In the genomic region with DNA sequence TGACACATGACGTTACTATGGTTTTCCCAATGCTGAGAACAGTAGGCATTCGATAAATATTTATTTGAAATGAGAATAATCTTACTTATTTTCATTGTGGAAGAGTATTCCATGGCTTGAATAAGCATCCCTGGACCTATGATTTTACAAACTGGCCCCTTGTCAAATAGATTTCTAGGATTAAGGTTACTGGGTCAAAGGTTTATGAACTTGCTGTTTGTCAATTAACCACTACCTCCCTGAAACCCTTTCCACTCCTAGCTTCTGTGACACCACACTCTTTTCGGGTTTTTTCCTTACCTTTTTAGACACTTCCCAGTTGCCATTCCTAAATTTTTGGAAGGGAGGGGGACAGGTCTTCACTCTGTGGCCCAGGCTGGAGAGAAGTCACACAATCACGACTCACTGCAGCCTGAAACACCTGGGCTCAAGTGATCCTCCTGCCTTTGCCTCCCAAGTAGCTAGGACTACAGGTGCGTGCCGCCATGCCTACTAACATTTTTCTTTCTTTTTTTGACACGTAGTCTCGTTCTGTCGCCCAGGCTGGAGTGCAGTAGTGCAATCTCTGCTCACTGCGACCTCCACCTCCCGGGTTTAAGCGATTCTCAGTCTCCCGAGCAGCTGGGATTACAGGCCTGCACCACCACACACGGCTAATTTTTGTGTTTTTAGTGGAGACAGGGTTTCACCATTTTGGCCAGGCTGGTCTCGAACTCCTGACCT, we compare ENCODE assay signal across 33 cellular contexts.
"Had no signal": no experiment of that assay in that cellular context is flagged by ENCODE, and none has a peak within 500 bp of the region (broad histone marks: within the 10 kb centered on the region; RNA-seq: fewer than 3 reads in every experiment).

No MANE protein-coding gene starts in this region.

- FAIRE-seq: frontal cortex had no signal

- H3K36me3 ChIP-seq: adrenal gland, WERI-Rb-1 had no signal

- H3K27ac ChIP-seq: adrenal gland, body of pancreas, coronary artery, dorsolateral prefrontal cortex, WERI-Rb-1 had no signal

- DNase-seq: activated B cell treated with CpG ODN at 0.5 μM for 24 hours; activated CD4-positive, alpha-beta T cell treated with anti-CD3 and anti-CD28 coated beads for 48 hours; activated CD4-positive, alpha-beta T cell treated with anti-CD3 and anti-CD28 coated beads, Interleukin-2, amount 50 U/mL, for 1 hour; activated CD4-positive, alpha-beta T cell treated with anti-CD3 and anti-CD28 coated beads, Interleukin-2, amount 50 U/mL, for 48 hours; activated CD8-positive, alpha-beta memory T cell treated with anti-CD3 and anti-CD28 coated beads for 24 hours; activated CD8-positive, alpha-beta T cell treated with anti-CD3 and anti-CD28 coated beads for 36 hours; activated effector memory CD4-positive, alpha-beta T cell treated with Interleukin-2 at 50 U/mL for 16 hours; activated gamma-delta T cell treated with Interleukin-2 at 50 U/mL for 16 hours; activated naive CD4-positive, alpha-beta T cell treated with Interleukin-2 at 50 U/mL for 16 hours; activated naive CD8-positive, alpha-beta T cell treated with anti-CD3 and anti-CD28 coated beads for 36 hours; activated naive CD8-positive, alpha-beta T cell treated with anti-CD3 and anti-CD28 coated beads, Interleukin-2, amount 50 U/mL, for 24 hours; activated T-cell treated with anti-CD3 and anti-CD28 coated beads, Interleukin-2, amount 50 U/mL, for 4 hours; adrenal gland; amygdala; aorta; body of pancreas; dorsolateral prefrontal cortex; effector memory CD4-positive, alpha-beta T cell; endodermal cell; foreskin fibroblast; T-helper 1 cell; T-helper 17 cell; T1000; WERI-Rb-1 had no signal

- ATAC-seq: activated CD4-positive, CD25-positive, alpha-beta regulatory T cell treated with anti-CD3 and anti-CD28 coated beads, Interleukin-2, amount 50 U/mL, for 24 hours; activated CD8-positive, alpha-beta T cell treated with anti-CD3 and anti-CD28 coated beads for 36 hours; activated naive CD8-positive, alpha-beta T cell treated with anti-CD3 and anti-CD28 coated beads, Interleukin-2, amount 50 U/mL, for 24 hours; activated T-cell treated with anti-CD3 and anti-CD28 coated beads, Interleukin-2, amount 50 U/mL, for 4 hours; activated T-helper 17 cell treated with anti-CD3 and anti-CD28 coated beads, Interleukin-2, amount 50 U/mL, for 72 hours; body of pancreas; esophagus mucosa; T-helper 17 cell had no signal

- H3K9me3 ChIP-seq: adrenal gland, body of pancreas had no signal

- H3K9me3 Mint-ChIP-seq: activated B cell treated with CpG ODN at 0.5 μM for 24 hours; activated CD8-positive, alpha-beta T cell treated with anti-CD3 and anti-CD28 coated beads for 36 hours; activated naive CD4-positive, alpha-beta T cell treated with anti-CD3 and anti-CD28 coated beads, Interleukin-2, amount 50 U/mL, for 24 hours; activated naive CD8-positive, alpha-beta T cell treated with anti-CD3 and anti-CD28 coated beads for 36 hours; activated naive CD8-positive, alpha-beta T cell treated with anti-CD3 and anti-CD28 coated beads, Interleukin-2, amount 50 U/mL, for 24 hours; activated T-cell treated with anti-CD3 and anti-CD28 coated beads, Interleukin-2, amount 50 U/mL, for 4 hours; activated T-helper 17 cell treated with anti-CD3 and anti-CD28 coated beads, Interleukin-2, amount 50 U/mL, for 72 hours; central memory CD8-positive, alpha-beta T cell; dendritic cell treated with granulocyte-macrophage colony-stimulating factor and Interleukin-4, amounts not matched to agents 40 ng/mL and 50 ng/mL, for 4 days; endodermal cell; T-helper 2 cell treated with Interferon-gamma antibody and Interleukin-4, amounts not matched to agents 5 μg/mL and 100 μg/mL, for 36 hours had no signal

- H3K4me3 ChIP-seq: adrenal gland, body of pancreas, coronary artery, dorsolateral prefrontal cortex had no signal

- H3K4me3 Mint-ChIP-seq: activated B cell treated with CpG ODN at 0.5 μM for 24 hours; activated CD8-positive, alpha-beta T cell treated with anti-CD3 and anti-CD28 coated beads for 36 hours; activated naive CD4-positive, alpha-beta T cell treated with anti-CD3 and anti-CD28 coated beads, Interleukin-2, amount 50 U/mL, for 24 hours; activated naive CD8-positive, alpha-beta T cell treated with anti-CD3 and anti-CD28 coated beads for 36 hours; activated naive CD8-positive, alpha-beta T cell treated with anti-CD3 and anti-CD28 coated beads, Interleukin-2, amount 50 U/mL, for 24 hours; activated T-cell treated with anti-CD3 and anti-CD28 coated beads, Interleukin-2, amount 50 U/mL, for 4 hours; activated T-helper 17 cell treated with anti-CD3 and anti-CD28 coated beads, Interleukin-2, amount 50 U/mL, for 72 hours; central memory CD8-positive, alpha-beta T cell; dendritic cell treated with granulocyte-macrophage colony-stimulating factor and Interleukin-4, amounts not matched to agents 40 ng/mL and 50 ng/mL, for 4 days; endodermal cell; T-helper 17 cell; T-helper 2 cell treated with Interferon-gamma antibody and Interleukin-4, amounts not matched to agents 5 μg/mL and 100 μg/mL, for 36 hours had no signal

- H3K27me3 ChIP-seq: adrenal gland, body of pancreas had no signal

- H3K36me3 Mint-ChIP-seq: activated naive CD4-positive, alpha-beta T cell treated with anti-CD3 and anti-CD28 coated beads, Interleukin-2, amount 50 U/mL, for 24 hours; activated naive CD8-positive, alpha-beta T cell treated with anti-CD3 and anti-CD28 coated beads for 36 hours had no signal

- H3K27ac Mint-ChIP-seq: activated B cell treated with CpG ODN at 0.5 μM for 24 hours; activated CD8-positive, alpha-beta T cell treated with anti-CD3 and anti-CD28 coated beads for 36 hours; activated naive CD4-positive, alpha-beta T cell treated with anti-CD3 and anti-CD28 coated beads, Interleukin-2, amount 50 U/mL, for 24 hours; activated naive CD8-positive, alpha-beta T cell treated with anti-CD3 and anti-CD28 coated beads for 36 hours; activated naive CD8-positive, alpha-beta T cell treated with anti-CD3 and anti-CD28 coated beads, Interleukin-2, amount 50 U/mL, for 24 hours; activated T-helper 17 cell treated with anti-CD3 and anti-CD28 coated beads, Interleukin-2, amount 50 U/mL, for 72 hours; dendritic cell treated with granulocyte-macrophage colony-stimulating factor and Interleukin-4, amounts not matched to agents 40 ng/mL and 50 ng/mL, for 4 days; endodermal cell; T-helper 17 cell; T-helper 2 cell treated with Interferon-gamma antibody and Interleukin-4, amounts not matched to agents 5 μg/mL and 100 μg/mL, for 36 hours had no signal
